8 cellular contexts compared by ENCODE assay signal in the genomic region with DNA sequence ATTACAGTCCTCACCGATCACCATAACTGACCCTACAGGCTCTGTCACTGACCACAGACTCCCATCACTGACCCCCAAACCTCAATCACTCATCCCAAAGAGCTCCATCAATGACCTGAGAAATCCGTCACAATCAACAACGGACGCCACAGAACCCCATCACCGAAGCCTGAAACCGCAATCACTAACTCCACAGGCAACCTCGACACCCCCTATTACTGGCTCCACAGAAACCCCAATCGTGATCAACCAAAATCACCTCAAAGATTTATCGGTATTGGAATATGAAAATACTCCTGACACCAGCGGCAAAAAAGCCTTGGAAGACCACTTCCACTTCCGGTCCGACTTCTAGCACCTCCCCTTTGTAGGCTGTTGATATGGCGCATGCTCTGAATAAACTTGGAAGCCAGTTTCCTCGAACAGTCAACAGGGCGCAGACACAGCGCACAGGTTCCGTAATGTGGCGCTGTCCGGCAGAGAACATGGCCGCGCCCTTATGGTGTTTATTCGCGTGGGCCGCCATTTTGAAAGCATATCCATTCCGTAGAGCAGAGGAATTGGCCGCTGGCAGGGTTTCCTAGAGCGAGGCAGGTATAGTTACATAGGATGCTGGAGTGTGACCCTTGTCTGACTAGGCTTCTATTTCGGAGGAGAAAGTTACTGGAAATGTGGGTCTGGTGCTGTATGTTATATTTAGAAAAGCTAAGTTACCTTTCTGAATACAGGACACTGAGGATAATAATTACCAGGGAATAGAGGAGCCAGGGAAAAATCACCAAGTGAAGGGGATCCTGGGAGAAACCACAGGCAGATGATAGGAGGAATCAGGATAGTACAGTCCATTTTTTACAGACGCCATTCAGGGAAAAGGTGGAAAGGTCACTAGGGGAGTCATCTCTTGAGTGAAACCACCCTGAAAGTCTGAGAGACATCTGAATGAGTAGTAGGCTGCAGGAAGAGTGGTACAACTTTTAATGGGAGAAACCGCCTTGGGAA.
DNase-seq lines count a peak whose midpoint lies in the region; ATAC-seq and TF ChIP-seq lines count a peak whose summit lies in the region.

A gene (minus strand): TSS at position 328 of the 999 bp plus-strand sequence. CDS start 2,785 bp downstream, outside the sequence.

- ATAC-seq in HG03175 (IDR thresholded peaks at IDR 0.05; ENCODE audit: unreplicated experiment) = peak; percentile 96

- TF ChIP-seq POLR2A in GM18951 (IDR thresholded peaks at IDR 0.05; ENCODE audit: extremely low read depth, insufficient read depth, insufficient read length) = peak; percentile 52

- in situ Hi-C loops in GM18951 (cut with MboI; ENCODE audit: low sequenced_read_pairs, unreplicated experiment) = no loop called here

- peak; percentile 96 for DNase-seq in AG08395 (ENCODE audit: low spot score)
- DNase-seq in NCI-H2227 treated with DMSO at 0.1 percent for 48 hours (lab: John Stamatoyannopoulos, UW) = peak; percentile 100
- peak; percentile 79 for DNase-seq in activated CD4-positive, CD25-positive, alpha-beta regulatory T cell treated with anti-CD3 and anti-CD28 coated beads, Interleukin-2, amount 50 U/mL, for 72 hours
- peak; percentile 83 to 93 for DNase-seq in cerebellar nuclear complex (lab: John Stamatoyannopoulos, UW)
- peak; percentile 97 for DNase-seq in islet precursor cell
- DNase-seq in stimulated activated CD4-positive, alpha-beta T cell treated with anti-CD3 and anti-CD28 coated beads, Interleukin-12 subunit alpha, Interleukin-12 subunit beta, amount 100 ng/mL, for 24 hours (ENCODE audit: low read depth in 2 of 2) = peak; percentile 76 to 78

Comparison
In these comparisons a context has a peak if more than half of its experiments do, and no peak if none do; other contexts are left out.
1. Peak in every context shown above with its lines: DNase-seq and ATAC-seq.